ENCODE assay signal across 10 cellular contexts in genomic region chr4:145623831-145624230, GRCh38. TPM values are rescaled to one million over a fixed set of nuclear protein-coding genes. Genes with fewer than 3 reads are reported as not detected.
DNase-seq lines count a peak whose midpoint lies in the region; ATAC-seq and TF ChIP-seq lines count a peak whose summit lies in the region.
"Had no signal": no experiment of that assay in that cellular context is flagged by ENCODE, and none has a peak within 500 bp of the region (broad histone marks: within the 10 kb centered on the region; RNA-seq: fewer than 3 reads in every experiment).

No MANE protein-coding gene starts in this region.

- TF ChIP-seq CTCF in adrenal gland (IDR thresholded peaks at IDR 0.05): no peak

- H3K36me3 Mint-ChIP-seq in effector memory CD8-positive, alpha-beta T cell (ENCODE audit: insufficient read depth): peaks cover 19% of the 10 kb centered on the region

- no peaks in the 10 kb centered on the region for H3K36me3 ChIP-seq in adrenal gland (replicated peaks in 1 of 2)

- in situ Hi-C loops in ACHN (cut with HindIII; ENCODE audit: low pct_ligation_motif_present, low pct_unique_long_range_greater_than_20kb, low sequenced_read_pairs): no loop called here

- no peak overlapping the region for H3K27ac ChIP-seq in adrenal gland

- H3K27ac Mint-ChIP-seq in effector memory CD8-positive, alpha-beta T cell: peak overlapping the region; percentile 68 to 91

- H3K4me3 ChIP-seq in adrenal gland: no peak overlapping the region

- 81 to 93% (median 88%) methylated on average over 1 of the region's 1 CpG for WGBS in adrenal gland, 4 donors

- H3K9me3 Mint-ChIP-seq in effector memory CD8-positive, alpha-beta T cell: no peaks in the 10 kb centered on the region

- intact Hi-C loops in adrenal gland (cut with DNase I): no loop called here

- no peaks in the 10 kb centered on the region for H3K27me3 ChIP-seq in adrenal gland

- ATAC-seq in GM19397 (IDR thresholded peaks at IDR 0.05; ENCODE audit: unreplicated experiment): peak; percentile 25
- ATAC-seq in HG03457 (IDR thresholded peaks at IDR 0.05; ENCODE audit: unreplicated experiment): peak; percentile 35
- peak; percentile 5 for ATAC-seq in effector memory CD8-positive, alpha-beta T cell (replicated peaks)
- ATAC-seq in HG03521 (IDR thresholded peaks at IDR 0.05; ENCODE audit: unreplicated experiment): no peak

- H3K4me1 Mint-ChIP-seq in effector memory CD8-positive, alpha-beta T cell (ENCODE audit: low read depth in 2 of 2): peaks cover 29 to 59% of the 10 kb centered on the region in 2 donors

- H3K9me3 ChIP-seq in adrenal gland (replicated peaks in 1 of 3): peaks cover 0 to 5% (median 0%) of the 10 kb centered on the region in 3 donors

- H3K4me1 ChIP-seq in adrenal gland (replicated peaks in 1 of 2): peaks cover 0 to 12% of the 10 kb centered on the region in 2 donors

- no peaks in the 10 kb centered on the region for H3K27me3 Mint-ChIP-seq in effector memory CD8-positive, alpha-beta T cell

- DNase-seq in ACHN (peak; percentile 65), adrenal gland (no peak), inferior parietal cortex (ENCODE audit: extremely low spot score) (no peak), ecto neural progenitor cell (ENCODE audit: low spot score) (no peak)
- DNase-seq in effector memory CD8-positive, alpha-beta T cell: no peak
- DNase-seq: activated CD4-positive, alpha-beta T cell treated with anti-CD3 and anti-CD28 coated beads, Interleukin-2, amount 50 U/mL, for 48 hours; KG1 had no signal

- H3K4me3 Mint-ChIP-seq in effector memory CD8-positive, alpha-beta T cell: peak overlapping the region; percentile 36 to 67

- TF ChIP-seq POLR2A in adrenal gland (IDR thresholded peaks at IDR 0.05): no peak

RNA-seq across cellular contexts. Expression of gene MMAA, which starts 4.6 kb away (rescaled TPM):
- 10 to 100 TPM in 4 of 8 donors, 1 to 10 TPM in 4; 4.8 to 19.3 (median 9.6) TPM for total RNA-seq in adrenal gland
- 10 to 100 TPM; 19.0 to 19.9 (median 19.3) TPM for polyA plus RNA-seq in adrenal gland

RNA-seq across cellular contexts. Expression of gene C4orf51, which starts 56.1 kb away (rescaled TPM):
- total RNA-seq in adrenal gland: not detected
- polyA plus RNA-seq in adrenal gland: not detected
